7 cellular contexts compared by ENCODE assay signal in the genomic region with DNA sequence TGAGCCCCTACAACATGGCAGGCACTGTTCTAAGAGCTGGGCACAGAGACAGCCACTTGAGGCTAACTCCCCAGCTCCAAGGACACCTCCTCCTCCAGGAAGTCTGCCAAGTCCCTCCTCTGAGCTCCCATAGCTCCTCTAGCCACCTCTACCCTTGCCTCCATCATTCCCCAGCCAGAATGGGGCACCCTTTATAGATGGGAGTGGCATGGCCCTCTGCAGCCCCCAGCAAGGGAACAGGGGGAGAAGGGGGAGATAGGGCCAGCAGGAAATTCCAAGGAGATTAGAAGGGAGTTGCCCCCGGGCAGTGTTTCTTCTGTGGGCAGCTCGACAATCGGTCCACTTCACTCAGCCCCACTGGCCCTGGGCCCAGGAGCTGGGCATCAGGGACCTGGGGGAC. TPM values are rescaled to one million over a fixed set of nuclear protein-coding genes. Genes with fewer than 3 reads are reported as not detected.
DNase-seq lines count a peak whose midpoint lies in the region; ATAC-seq, FAIRE-seq and TF ChIP-seq lines count a peak whose summit lies in the region.

No MANE protein-coding gene starts in this region.

- peaks cover 98% of the 10 kb centered on the region for H3K79me2 ChIP-seq in astrocyte (ENCODE audit: insufficient read depth, low read length)

- H3K36me3 Mint-ChIP-seq in astrocyte (ENCODE audit: low read depth, unreplicated experiment): peaks cover 12% of the 10 kb centered on the region

- peak; percentile 27 for ATAC-seq in left ventricle myocardium superior

- TF ChIP-seq POLR2A in suprapubic skin (IDR thresholded peaks at IDR 0.05): no peak

- H3K36me3 ChIP-seq in astrocyte (ENCODE audit: insufficient read depth, low read length): no peaks in the 10 kb centered on the region
- peaks cover 4% of the 10 kb centered on the region for H3K36me3 ChIP-seq in suprapubic skin

- peaks cover 38% of the 10 kb centered on the region for H3K4me1 Mint-ChIP-seq in astrocyte (ENCODE audit: low read depth, unreplicated experiment)

- H3K9ac ChIP-seq in astrocyte (ENCODE audit: low read length): peak overlapping the region; percentile 22

- peaks cover 88% of the 10 kb centered on the region for H4K20me1 ChIP-seq in astrocyte (ENCODE audit: insufficient read depth, low read length)

- H3K4me3 ChIP-seq in astrocyte (ENCODE audit: insufficient read depth, low read depth, low read length) (no peak overlapping the region), suprapubic skin (no peak overlapping the region)

- H3K4me2 ChIP-seq in astrocyte (ENCODE audit: low read length): peak overlapping the region; percentile 49

- no CpG with 5 or more reads among the region's 3 CpGs for whole genome bisulfite sequencing in suprapubic skin

- no peak overlapping the region for H3K4me3 Mint-ChIP-seq in astrocyte (ENCODE audit: unreplicated experiment)

- no peak for TF ChIP-seq EP300 in suprapubic skin (IDR thresholded peaks at IDR 0.05)

- H3K27ac ChIP-seq in astrocyte (ENCODE audit: low read depth, low read length) (no peak overlapping the region), suprapubic skin (peak overlapping the region; percentile 70)

- no peak for TF ChIP-seq CTCF in astrocyte (IDR thresholded peaks at IDR 0.05; ENCODE audit: insufficient read depth, low read depth, low read length)
- TF ChIP-seq CTCF in suprapubic skin (IDR thresholded peaks at IDR 0.05): no peak

- FAIRE-seq in HTR-8/SVneo (lab: Jason Lieb, UNC) (peak; percentile 94), astrocyte (lab: Jason Lieb, UNC) (no peak)

- H3K9me3 ChIP-seq in astrocyte (ENCODE audit: insufficient read depth, low read depth, low read length): no peaks in the 10 kb centered on the region
- H3K9me3 ChIP-seq in suprapubic skin: no peaks in the 10 kb centered on the region

- H3K27me3 ChIP-seq in astrocyte (ENCODE audit: insufficient read depth, low read length) (no peaks in the 10 kb centered on the region), suprapubic skin (no peaks in the 10 kb centered on the region)

- H3K4me1 ChIP-seq in astrocyte (ENCODE audit: insufficient read depth, low read length) (peaks cover 57% of the 10 kb centered on the region), suprapubic skin (peaks cover 89% of the 10 kb centered on the region)

- H3K27me3 Mint-ChIP-seq in astrocyte (ENCODE audit: low read depth, unreplicated experiment): no peaks in the 10 kb centered on the region

- H3K9me3 Mint-ChIP-seq in astrocyte (ENCODE audit: unreplicated experiment): peaks cover 1% of the 10 kb centered on the region

- no peak overlapping the region for H2AFZ ChIP-seq in astrocyte (ENCODE audit: low read depth, low read length)

- DNase-seq in HTR-8/SVneo (ENCODE audit: insufficient read length, low spot score): peak; percentile 91
- DNase-seq in astrocyte (ENCODE audit: low read depth): no peak
- no peak for DNase-seq in left ventricle myocardium superior
- no peak for DNase-seq in suprapubic skin (ENCODE audit: low spot score in 2 of 2)
- DNase-seq in stimulated activated CD4-positive, alpha-beta T cell treated with anti-CD3 and anti-CD28 coated beads, Interleukin-2, amount 100 ng/mL, for 48 hours: no peak
- no peak for DNase-seq in NCI-H2227 treated with DMSO at 0.1 percent for 48 hours (lab: John Stamatoyannopoulos, UW)
- DNase-seq in NCI-H345 (lab: John Stamatoyannopoulos, UW): no peak

- H3K27ac Mint-ChIP-seq in astrocyte (ENCODE audit: unreplicated experiment): no peak overlapping the region

- intact Hi-C loops in left ventricle myocardium superior (cut with micrococcal nuclease): no loop called here

RNA-seq across cellular contexts. Expression of gene TLDC2, which starts 19.7 kb away (rescaled TPM):
- total RNA-seq in astrocyte (not detected in 2 replicates), left ventricle myocardium superior (not detected), suprapubic skin (not detected)
